ENCODE assay signal across 8 cellular contexts in genomic region chr4:122922877-122923511, GRCh38. TPM values are rescaled to one million over a fixed set of nuclear protein-coding genes. Genes with fewer than 3 reads are reported as not detected.
DNase-seq lines count a peak whose midpoint lies in the region; ATAC-seq and TF ChIP-seq lines count a peak whose summit lies in the region.

No MANE protein-coding gene starts in this region.

- dilution Hi-C loops in IMR-90 (cut with HindIII; ENCODE audit: low sequenced_read_pairs, unreplicated experiment) = loop anchor here (25.0 kb wide), 2 partner anchors 161 to 311 kb away; partner anchors contain the start of gene IL21

- H4K91ac ChIP-seq in IMR-90 (ENCODE audit: insufficient read depth, low read depth, low read length) = peak overlapping the region; percentile 86

- TF ChIP-seq POLR2A in IMR-90 (IDR thresholded peaks at IDR 0.05; ENCODE audit: low read depth, low read length) = no peak
- peak; percentile 74 for TF ChIP-seq POLR2A in erythroblast (IDR thresholded peaks at IDR 0.05; ENCODE audit: low read length)

- H4K5ac ChIP-seq in IMR-90 (ENCODE audit: low read depth, low read length) = peak overlapping the region; percentile 40; the same call in 1 of the 2 replicates

- in situ Hi-C loops in IMR-90 (cut with MboI; ENCODE audit: low sequenced_read_pairs) = loop anchor here (5.0 to 25.0 kb wide), 2 partner anchors 321 to 611 kb away; no protein-coding TSS in a partner anchor

- no peaks in the 10 kb centered on the region for H4K20me1 ChIP-seq in IMR-90 (ENCODE audit: insufficient read depth, low read length)

- H3K27ac ChIP-seq in IMR-90 (ENCODE audit: insufficient read depth, low read length) (peak overlapping the region; percentile 83), muscle layer of colon (ENCODE audit: low read depth, low read length) (peak overlapping the region; percentile 88)

- H3K23ac ChIP-seq in IMR-90 (ENCODE audit: low read depth, low read length) = peak overlapping the region; percentile 70; the same call in 1 of the 2 replicates

- H2AFZ ChIP-seq in IMR-90 (replicated peaks; ENCODE audit: low read length, poor library complexity) = peak overlapping the region; percentile 96

- WGBS in IMR-90 (ENCODE audit: extremely low coverage in 2 of 2, insufficient read length in 1 of 2), 2 experiments = 0% methylated on average over 17 of the region's 34 CpGs; no CpG with 5 or more reads in 1 of the 2 experiments

- DNase-seq in DMS 273 (lab: John Stamatoyannopoulos, UW; ENCODE audit: unreplicated experiment) = peak; percentile 87
- DNase-seq in IMR-90 = peak; percentile 82
- peak; percentile 62 for DNase-seq in OCI-M2 (lab: John Stamatoyannopoulos, UW; ENCODE audit: unreplicated experiment)
- DNase-seq in activated T-cell treated with anti-CD3 and anti-CD28 coated beads, Interleukin-2, amount 50 U/mL, for 1 hour = peak; percentile 86
- peak; percentile 91 to 92 for DNase-seq in erythroblast (lab: John Stamatoyannopoulos, UW)
- peak; percentile 80 to 82 for DNase-seq in stimulated activated CD8-positive, alpha-beta memory T cell treated with anti-CD3 and anti-CD28 coated beads, Interleukin-7, amount 100 ng/mL, for 4 hours (ENCODE audit: low read depth in 2 of 2)

- H3K9me3 ChIP-seq in IMR-90 (ENCODE audit: control insufficient read depth, insufficient read depth, low read length) (no peaks in the 10 kb centered on the region), muscle layer of colon (ENCODE audit: low read length) (no peaks in the 10 kb centered on the region)

- peak overlapping the region; percentile 66 for H3K4ac ChIP-seq in IMR-90 (ENCODE audit: low read depth, low read length)

- H2BK120ac ChIP-seq in IMR-90 (ENCODE audit: low read depth, low read length) = peak overlapping the region; percentile 64

- no peaks in the 10 kb centered on the region for H3K36me3 ChIP-seq in IMR-90 (ENCODE audit: control insufficient read depth, insufficient read depth, low read length)
- no peaks in the 10 kb centered on the region for H3K36me3 ChIP-seq in muscle layer of colon (ENCODE audit: insufficient read depth, low read length)

- intact Hi-C loops in IMR-90 (cut with micrococcal nuclease) = no loop called here

- no peak overlapping the region for H2AK5ac ChIP-seq in IMR-90 (ENCODE audit: low read depth, low read length)

- CTCF ChIA-PET in IMR-90 (lab: Yijun Ruan, JAX) = no interaction called here

- peak overlapping the region; percentile 79 for H3K4me2 ChIP-seq in IMR-90 (ENCODE audit: low read depth, low read length)

- H3K4me1 ChIP-seq in IMR-90 (ENCODE audit: control insufficient read depth, insufficient read depth, low read length) = no peaks in the 10 kb centered on the region
- peaks cover 17% of the 10 kb centered on the region for H3K4me1 ChIP-seq in muscle layer of colon (ENCODE audit: insufficient read depth, low read length)

- peak overlapping the region; percentile 28; the same call in 1 of the 2 replicates for H2BK20ac ChIP-seq in IMR-90 (ENCODE audit: low read depth, low read length)

- H3K14ac ChIP-seq in IMR-90 (replicated peaks; ENCODE audit: low read depth, low read length) = peak overlapping the region; percentile 69

- no TSS peak for BruUV-seq in IMR-90 (replicated peaks; lab: Mats Ljungman, UMichigan)

- ATAC-seq in GM21528 (IDR thresholded peaks at IDR 0.05; ENCODE audit: low FRiP score, unreplicated experiment) = peak; percentile 96
- ATAC-seq in IMR-90 (ENCODE audit: low read depth) = peak; percentile 94

- H3K27me3 ChIP-seq in IMR-90 (ENCODE audit: control insufficient read depth, insufficient read depth, low read length) (no peaks in the 10 kb centered on the region), muscle layer of colon (ENCODE audit: control insufficient read depth in 1 of 2, insufficient read depth in 2 of 2, low read length in 2 of 2) (no peaks in the 10 kb centered on the region)

- H2BK15ac ChIP-seq in IMR-90 (ENCODE audit: low read depth, low read length) = peak overlapping the region; percentile 75; the same call in 1 of the 3 replicates

- peak overlapping the region; percentile 79 for H3K56ac ChIP-seq in IMR-90 (ENCODE audit: extremely low read depth, insufficient read depth, low read length)

- H3K79me1 ChIP-seq in IMR-90 (ENCODE audit: low read depth in 1 of 2, low read length in 2 of 2) = peaks cover 21 to 50% of the 10 kb centered on the region in 2 experiments

- H4K8ac ChIP-seq in IMR-90 (ENCODE audit: low read depth in 2 of 2, low read length in 2 of 2) = peak overlapping the region; percentile 29 to 78

- peak overlapping the region; percentile 61 for H2BK5ac ChIP-seq in IMR-90 (ENCODE audit: low read depth, low read length, poor library complexity, severe bottlenecking)

- no peak for TF ChIP-seq CTCF in IMR-90 (conservative IDR thresholded peaks at IDR 0.05; ENCODE audit: low read depth, low read length)

- H3K9ac ChIP-seq in IMR-90 (ENCODE audit: low read depth, low read length) = peak overlapping the region; percentile 89
- H3K9ac ChIP-seq in muscle layer of colon (ENCODE audit: low read length) = peak overlapping the region; percentile 74

- H3K4me3 ChIP-seq in IMR-90 (ENCODE audit: insufficient read depth, low read depth, low read length) (peak overlapping the region; percentile 93), muscle layer of colon (ENCODE audit: low read depth in 1 of 2, low read length in 2 of 2) (peak overlapping the region; percentile 92 to 100)

- H3K9me1 ChIP-seq in IMR-90 (ENCODE audit: insufficient read depth, low read length) = peaks cover 3% of the 10 kb centered on the region; the same call in 1 of the 2 replicates

- no peak for TF ChIP-seq RAD21 in IMR-90 (IDR thresholded peaks at IDR 0.05; ENCODE audit: low read length)

- H2AK9ac ChIP-seq in IMR-90 (replicated peaks; ENCODE audit: low read depth, low read length, poor library complexity) = peak overlapping the region; percentile 86

- H3K18ac ChIP-seq in IMR-90 (ENCODE audit: low read depth, low read length) = peak overlapping the region; percentile 42; the same call in 1 of the 2 replicates

- POLR2A ChIA-PET in IMR-90 (lab: Charles Lee; ENCODE audit: unreplicated experiment) = interaction anchor here (1.1 kb wide), 1 partner anchor 20 kb away, joined by 3 read pairs; no protein-coding TSS in a partner anchor

TF ChIP-seq in IMR-90, 13 proteins besides CTCF, POLR2A, EP300 and RAD21:
- TF ChIP-seq RFX5 (IDR thresholded peaks at IDR 0.05; ENCODE audit: low read depth, low read length) (no peak), RCOR1 (IDR thresholded peaks at IDR 0.05; ENCODE audit: insufficient replicate concordance, low read length) (no peak), USF2 (IDR thresholded peaks at IDR 0.05; ENCODE audit: low read depth, low read length) (peak; percentile 13; the same call in 1 of the 2 replicates), FOS (IDR thresholded peaks at IDR 0.05; ENCODE audit: low read depth, low read length) (no peak), MAFK (IDR thresholded peaks at IDR 0.05; ENCODE audit: low read depth, low read length) (peak; percentile 64), SMC3 (IDR thresholded peaks at IDR 0.05; ENCODE audit: low read depth, low read length) (no peak), NFE2L2 (IDR thresholded peaks at IDR 0.05; ENCODE audit: low read depth, low read length) (0 out of 2 replicates have a peak, but pooled peaks have one; percentile 33), BHLHE40 (IDR thresholded peaks at IDR 0.05; ENCODE audit: low read depth, low read length) (no peak), MXI1 (IDR thresholded peaks at IDR 0.05; ENCODE audit: borderline replicate concordance, low read depth, low read length) (peak; percentile 91), MAZ (IDR thresholded peaks at IDR 0.05; ENCODE audit: borderline replicate concordance, low read depth, low read length) (no peak), ELK1 (IDR thresholded peaks at IDR 0.05; ENCODE audit: borderline replicate concordance, low read depth, low read length) (no peak), CHD1 (IDR thresholded peaks at IDR 0.05; ENCODE audit: low read depth, low read length) (no peak), CEBPB (IDR thresholded peaks at IDR 0.05; ENCODE audit: low read depth, low read length) (no peak)

RNA-seq across cellular contexts. Expression of gene NUDT6, which starts 0.6 kb away (rescaled TPM):
- total RNA-seq in IMR-90 (2012; rRNA removed) = 2.7 and 4.2 TPM in 2 replicates
- 4.8 and 5.1 TPM in 2 replicates for polyA plus RNA-seq in IMR-90 (2012; rRNA removed)
- polyA plus RNA-seq in IMR-90 (2012; cell fraction: cytosol; rRNA removed) = 2.5 and 3.1 TPM in 2 replicates
- polyA plus RNA-seq in IMR-90 (2012; cell fraction: nucleus; rRNA removed; ENCODE audit: low replicate concordance) = 2.1 and 4.5 TPM in 2 replicates

Comparison
In these comparisons a context has a peak if more than half of its experiments do, and no peak if none do; other contexts are left out.
1. Peak in every context shown above with its lines: DNase-seq, ATAC-seq, H3K4me3 ChIP-seq and H3K27ac ChIP-seq.